13 cellular contexts compared by ENCODE assay signal in the genomic region with DNA sequence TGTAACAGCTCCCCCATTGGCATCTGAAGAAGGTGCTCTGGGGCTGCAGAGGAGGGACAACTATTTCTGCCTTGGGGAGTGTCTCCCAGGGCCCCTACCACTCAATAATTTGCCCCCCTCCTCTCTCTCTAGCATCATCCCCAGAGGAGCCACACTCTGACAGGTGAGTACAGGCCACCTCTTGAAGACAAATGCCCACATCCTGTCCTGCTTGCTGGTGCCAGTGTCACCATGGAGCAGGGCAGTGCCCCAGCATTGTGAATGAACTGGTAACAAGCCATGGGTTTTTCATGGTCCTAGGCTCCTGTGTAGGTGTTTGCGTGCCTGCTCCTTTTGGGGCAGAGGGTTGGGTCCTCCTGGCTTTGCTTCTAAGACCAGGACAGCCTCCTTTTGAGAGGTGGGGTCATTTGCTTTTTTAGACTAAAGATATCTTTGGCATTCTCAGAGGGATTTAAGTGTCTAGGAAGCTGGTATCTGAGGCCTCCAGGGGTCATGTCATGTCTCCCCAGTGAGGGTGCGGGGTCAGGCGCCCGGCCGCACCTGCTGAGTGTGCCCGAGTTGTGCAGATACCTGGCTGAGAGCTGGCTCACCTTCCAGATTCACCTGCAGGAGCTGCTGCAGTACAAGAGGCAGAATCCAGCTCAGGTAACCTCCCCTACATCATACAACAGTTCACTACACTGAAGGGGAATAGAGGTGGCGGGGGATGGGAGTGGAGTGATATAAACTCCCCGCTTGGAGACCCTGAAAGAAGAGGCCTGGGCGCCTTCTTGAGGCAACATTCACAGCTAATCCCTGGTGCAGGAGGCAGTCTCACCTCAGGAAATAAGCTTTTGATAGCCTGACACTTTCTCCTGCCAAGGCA. TPM values are rescaled to one million over a fixed set of nuclear protein-coding genes. Genes with fewer than 3 reads are reported as not detected.
DNase-seq lines count a peak whose midpoint lies in the region; ATAC-seq and TF ChIP-seq lines count a peak whose summit lies in the region.
"Had no signal": no experiment of that assay in that cellular context is flagged by ENCODE, and none has a peak within 500 bp of the region (broad histone marks: within the 10 kb centered on the region; RNA-seq: fewer than 3 reads in every experiment).

No MANE protein-coding gene starts in this region.

- no peaks in the 10 kb centered on the region for H3K9me3 ChIP-seq in BLaER1 treated with 17β-estradiol and CSF1 and Interleukin-3, amounts not matched to agents 10 nM and 100 nM (replicated peaks in 1 of 11)
- H3K9me3 ChIP-seq: gastroesophageal sphincter had no signal

- H3K27ac ChIP-seq in BLaER1 treated with 17β-estradiol and CSF1 and Interleukin-3, amounts not matched to agents 10 nM and 100 nM = no peak overlapping the region
- H3K27ac ChIP-seq: WERI-Rb-1 had no signal

- no peaks in the 10 kb centered on the region for H3K27me3 Mint-ChIP-seq in IgD-negative memory B cell
- peaks cover 6% of the 10 kb centered on the region for H3K27me3 Mint-ChIP-seq in brain
- peaks cover 3% of the 10 kb centered on the region for H3K27me3 Mint-ChIP-seq in nephron (ENCODE audit: low read depth)

- TF ChIP-seq CTCF in brain (conservative IDR thresholded peaks at IDR 0.05) (no peak), nephron (IDR thresholded peaks at IDR 0.05; ENCODE audit: unreplicated experiment in 3 of 3) (no peak)

- ATAC-seq in GM19324 (IDR thresholded peaks at IDR 0.05; ENCODE audit: low FRiP score, unreplicated experiment) = no peak
- ATAC-seq: gastroesophageal sphincter had no signal

- peaks cover 54 to 65% (median 61%) of the 10 kb centered on the region in 11 experiments for H3K36me3 ChIP-seq in BLaER1 treated with 17β-estradiol and CSF1 and Interleukin-3, amounts not matched to agents 10 nM and 100 nM

- DNase-seq in amygdala (lab: John Stamatoyannopoulos, UW) = no peak
- no peak for DNase-seq in DMS79 (lab: John Stamatoyannopoulos, UW)
- DNase-seq in NCI-H82 treated with DMSO at 0.1 percent for 48 hours (lab: John Stamatoyannopoulos, UW; ENCODE audit: unreplicated experiment) = no peak
- DNase-seq: aorta; NCI-H1417; stimulated activated CD4-positive, alpha-beta T cell treated with anti-CD3 and anti-CD28 coated beads, Interleukin-12 subunit alpha, Interleukin-12 subunit beta, amount 100 ng/mL, for 4 hours; WERI-Rb-1 had no signal

- H3K4me3 Mint-ChIP-seq in IgD-negative memory B cell (peak overlapping the region; percentile 52 to 98 (median 96)), brain (peak overlapping the region; percentile 90 to 99 (median 93)), nephron (peak overlapping the region; percentile 87 to 99 (median 96))

- H3K36me3 Mint-ChIP-seq in IgD-negative memory B cell (peaks cover 3% of the 10 kb centered on the region), brain (peaks cover 31% of the 10 kb centered on the region), nephron (ENCODE audit: low read depth) (peaks cover 36% of the 10 kb centered on the region)

- H3K9ac ChIP-seq in BLaER1 treated with 17β-estradiol and CSF1 and Interleukin-3, amounts not matched to agents 10 nM and 100 nM = peak overlapping the region in 10 of 11 experiments; percentile 19 to 97 (median 92); a peak in 15 of 22 replicates

- no peaks in the 10 kb centered on the region for H3K27me3 ChIP-seq in BLaER1 treated with 17β-estradiol and CSF1 and Interleukin-3, amounts not matched to agents 10 nM and 100 nM
- H3K27me3 ChIP-seq: gastroesophageal sphincter had no signal

- peak overlapping the region; percentile 85 to 100 (median 96) for H3K4me2 ChIP-seq in BLaER1 treated with 17β-estradiol and CSF1 and Interleukin-3, amounts not matched to agents 10 nM and 100 nM

- H3K27ac Mint-ChIP-seq in IgD-negative memory B cell (peak overlapping the region in 2 of 3 donors; percentile 92 to 94), brain (peak overlapping the region in 2 of 5 experiments; percentile 95 to 97), nephron (no peak overlapping the region)

- peaks cover 13 to 24% (median 15%) of the 10 kb centered on the region in 3 donors for H3K4me1 Mint-ChIP-seq in IgD-negative memory B cell
- peaks cover 27% of the 10 kb centered on the region for H3K4me1 Mint-ChIP-seq in brain
- H3K4me1 Mint-ChIP-seq in nephron = peaks cover 28% of the 10 kb centered on the region

- peaks cover 28 to 70% (median 53%) of the 10 kb centered on the region in 11 experiments; a peak in 17 of 22 replicates for H4K20me1 ChIP-seq in BLaER1 treated with 17β-estradiol and CSF1 and Interleukin-3, amounts not matched to agents 10 nM and 100 nM

- no peaks in the 10 kb centered on the region for H3K9me3 Mint-ChIP-seq in IgD-negative memory B cell
- no peaks in the 10 kb centered on the region for H3K9me3 Mint-ChIP-seq in brain
- no peaks in the 10 kb centered on the region for H3K9me3 Mint-ChIP-seq in nephron

- H3K4me1 ChIP-seq in BLaER1 treated with 17β-estradiol and CSF1 and Interleukin-3, amounts not matched to agents 10 nM and 100 nM = peaks cover 52 to 65% (median 60%) of the 10 kb centered on the region in 10 experiments

- H3K4me3 ChIP-seq in BLaER1 treated with 17β-estradiol and CSF1 and Interleukin-3, amounts not matched to agents 10 nM and 100 nM = peak overlapping the region in 9 of 10 experiments; percentile 79 to 89 (median 83); a peak in 15 of 20 replicates

RNA-seq across cellular contexts. Expression of a gene that starts 1.8 kb away (rescaled TPM):
- 55.6 TPM for polyA plus RNA-seq in IgD-negative memory B cell
- 161 TPM for polyA plus RNA-seq in brain (ENCODE audit: insufficient read depth, low read depth, low replicate concordance)

RNA-seq across cellular contexts. Expression of a gene that starts 3.1 kb away (rescaled TPM):
- polyA plus RNA-seq in IgD-negative memory B cell (151 TPM), brain (ENCODE audit: insufficient read depth, low read depth, low replicate concordance) (68.9 TPM)

RNA-seq across cellular contexts. Expression of a gene that starts 10.0 kb away (rescaled TPM):
- polyA plus RNA-seq in IgD-negative memory B cell (0.63 TPM), brain (ENCODE audit: insufficient read depth, low read depth, low replicate concordance) (not detected)

RNA-seq across cellular contexts. Expression of a gene that starts 19.2 kb away (rescaled TPM):
- polyA plus RNA-seq in IgD-negative memory B cell = 22.9 TPM
- polyA plus RNA-seq in brain (ENCODE audit: insufficient read depth, low read depth, low replicate concordance) = 12.0 TPM

RNA-seq across cellular contexts. Expression of a gene that starts 26.7 kb away (rescaled TPM):
- 64.8 TPM for polyA plus RNA-seq in IgD-negative memory B cell
- polyA plus RNA-seq in brain (ENCODE audit: insufficient read depth, low read depth, low replicate concordance) = 40.3 TPM

Comparison
In these comparisons a context has a peak if more than half of its experiments do, and no peak if none do; other contexts are left out.
1. H3K27ac Mint-ChIP-seq: peak in IgD-negative memory B cell (2 of 3); none in nephron (0 of 3).
2. Peak in every context shown above with its lines, with median percentiles within 50 percentile points of each other: H3K4me3 Mint-ChIP-seq.